In the genomic region with DNA sequence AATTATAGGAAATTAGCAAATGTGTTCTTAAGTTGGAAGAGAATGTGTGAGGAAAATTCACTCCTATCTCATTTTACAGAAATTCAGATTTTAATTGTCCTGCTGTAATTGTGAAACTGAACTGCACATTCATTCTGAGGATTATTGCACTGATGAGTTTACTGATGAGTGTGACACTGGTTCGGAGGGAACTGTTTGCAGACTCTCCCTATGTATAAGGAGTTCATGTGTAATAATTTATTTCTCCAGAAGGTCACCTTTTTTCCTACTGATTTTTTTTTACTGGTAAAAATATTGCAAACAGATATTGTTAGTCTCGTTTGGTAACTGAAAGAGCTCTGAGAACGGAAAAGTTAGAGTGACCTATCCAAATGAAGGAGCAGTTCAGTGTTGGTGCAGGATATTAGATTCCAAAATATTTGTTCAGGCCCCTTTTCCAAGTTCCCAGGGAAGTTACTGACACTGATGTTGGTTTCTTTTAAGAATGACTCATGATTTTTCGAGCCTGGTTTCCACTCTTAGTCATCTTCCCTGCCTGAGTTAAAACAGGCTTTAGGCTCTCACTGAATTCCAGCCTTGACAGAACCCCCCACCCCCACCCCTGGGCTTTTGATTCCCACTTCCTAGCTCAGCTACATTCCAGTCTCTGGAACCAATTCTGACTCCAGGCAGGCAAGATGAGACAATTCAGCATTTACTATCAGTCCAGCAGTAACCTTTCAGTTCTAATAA, we compare ENCODE assay signal across 9 cellular contexts. TPM values are rescaled to one million over a fixed set of nuclear protein-coding genes. Genes with fewer than 3 reads are reported as not detected.
DNase-seq lines count a peak whose midpoint lies in the region.
"Had no signal": no experiment of that assay in that cellular context is flagged by ENCODE, and none has a peak within 500 bp of the region (broad histone marks: within the 10 kb centered on the region; RNA-seq: fewer than 3 reads in every experiment).

No MANE protein-coding gene starts in this region.

- DNase-seq in AG20443 (ENCODE audit: low spot score) = peak; percentile 90
- peak; percentile 94 for DNase-seq in H4 (ENCODE audit: low spot score)
- peak; percentile 65 for DNase-seq in SK-N-MC (ENCODE audit: low read depth, low spot score)
- DNase-seq in myocyte (ENCODE audit: low read depth) = peak; percentile 98
- DNase-seq in HUDEP-2 (lab: John Stamatoyannopoulos, UW; ENCODE audit: unreplicated experiment in 76 of 76) = no peak
- DNase-seq in NCI-H526 treated with DMSO at 0.1 percent for 48 hours (lab: John Stamatoyannopoulos, UW) = no peak
- no peak for DNase-seq in stimulated activated CD4-positive, alpha-beta T cell treated with anti-CD3 and anti-CD28 coated beads, Interleukin-12 subunit alpha, Interleukin-12 subunit beta, amount 100 ng/mL, for 4 hours

- H3K36me3 ChIP-seq in SK-N-MC (ENCODE audit: insufficient read depth, low read length) (peaks cover 6% of the 10 kb centered on the region; the same call in 1 of the 2 replicates), esophagus (ENCODE audit: control insufficient read depth in 2 of 2, insufficient read depth in 2 of 2, low read length in 1 of 2) (no peaks in the 10 kb centered on the region)
- H3K36me3 ChIP-seq: neutrophil had no signal

- no peaks in the 10 kb centered on the region for H3K9me3 ChIP-seq in SK-N-MC (ENCODE audit: low read depth, low read length)
- H3K9me3 ChIP-seq in esophagus (ENCODE audit: control insufficient read depth in 2 of 2, insufficient read depth in 1 of 2, low read depth in 1 of 2, low read length in 1 of 2) = no peaks in the 10 kb centered on the region
- H3K9me3 ChIP-seq: neutrophil had no signal

- peak overlapping the region; percentile 19 for H3K9ac ChIP-seq in SK-N-MC (ENCODE audit: insufficient read length)

- H3K27ac ChIP-seq in SK-N-MC (peak overlapping the region; percentile 88), esophagus (ENCODE audit: low read depth in 2 of 2, low read length in 1 of 2) (peak overlapping the region; percentile 38 to 65)
- H3K27ac ChIP-seq: neutrophil had no signal

- 13 to 18% methylated on average over 4 of the region's 4 CpGs for WGBS in esophagus, 2 donors

- H3K27me3 ChIP-seq in esophagus (ENCODE audit: control insufficient read depth in 1 of 2, insufficient read depth in 2 of 2, low read length in 2 of 2) = no peaks in the 10 kb centered on the region
- H3K27me3 ChIP-seq: neutrophil had no signal

- H3K4me1 ChIP-seq in esophagus (ENCODE audit: control insufficient read depth in 2 of 2, insufficient read depth in 2 of 2, low read length in 1 of 2) = peaks cover 3 to 6% of the 10 kb centered on the region in 2 donors

- H3K4me3 ChIP-seq in SK-N-MC = peak overlapping the region; percentile 58
- no peak overlapping the region for H3K4me3 ChIP-seq in esophagus (ENCODE audit: low read depth in 1 of 2, low read length in 2 of 2)

RNA-seq across cellular contexts. Expression of gene ANO6, which starts 18.4 kb away (rescaled TPM):
- 30.9 and 37.6 TPM in 2 replicates for total RNA-seq in H4 (2014; rRNA removed; shearing (Covaris generic))
- 1 to 10 TPM; 2.6 to 6.9 TPM for polyA plus RNA-seq in esophagus
- total RNA-seq in myocyte = 89.3 and 92.2 TPM in 2 replicates
- polyA plus RNA-seq in myocyte (2012) = 25.1 TPM

Comparison
In these comparisons a context has a peak if more than half of its experiments do, and no peak if none do; other contexts are left out.
1. DNase-seq: peak in AG20443 (single experiment), H4 (single experiment), SK-N-MC (single experiment) and myocyte (single experiment); none in HUDEP-2 (0 of 76), NCI-H526 treated with DMSO at 0.1 percent for 48 hours (single experiment) and stimulated activated CD4-positive, alpha-beta T cell treated with anti-CD3 and anti-CD28 coated beads, Interleukin-12 subunit alpha, Interleukin-12 subunit beta, amount 100 ng/mL, for 4 hours (single experiment).